6 cellular contexts compared by ENCODE assay signal in genomic region chr7:101154693-101155102, GRCh38. TPM values are rescaled to one million over a fixed set of nuclear protein-coding genes. Genes with fewer than 3 reads are reported as not detected.
A peak's percentile ranks its signal among the peaks of the same experiment; 100 is the strongest.
DNase-seq lines count a peak whose midpoint lies in the region; ATAC-seq and TF ChIP-seq lines count a peak whose summit lies in the region.

No MANE protein-coding gene starts in this region.

- H3K9me3 ChIP-seq in OCI-LY1 (ENCODE audit: low read length) (no peaks in the 10 kb centered on the region), left ventricle myocardium inferior (replicated peaks) (no peaks in the 10 kb centered on the region), upper lobe of left lung (no peaks in the 10 kb centered on the region)

- no peaks in the 10 kb centered on the region for H3K9me2 ChIP-seq in OCI-LY1 (ENCODE audit: low read depth, low read length)

- TF ChIP-seq EP300 in upper lobe of left lung (IDR thresholded peaks at IDR 0.05), result no peak

- peak overlapping the region; percentile 84 for H3K4me2 ChIP-seq in OCI-LY1 (ENCODE audit: low read length)

- no peaks in the 10 kb centered on the region for H4K20me1 ChIP-seq in OCI-LY1 (ENCODE audit: insufficient read depth, low read length)

- peak overlapping the region; percentile 77 for H3K9ac ChIP-seq in OCI-LY1 (ENCODE audit: low read length)

- DNase-seq in left ventricle myocardium inferior, result no peak
- no peak for DNase-seq in upper lobe of left lung
- DNase-seq in inferior parietal cortex (ENCODE audit: extremely low spot score), result no peak
- no peak for DNase-seq in GM19238 (ENCODE audit: insufficient read length, low spot score)

- H3K4me1 ChIP-seq in OCI-LY1 (ENCODE audit: insufficient read depth, low read length, severe bottlenecking) (peaks cover 26% of the 10 kb centered on the region), left ventricle myocardium inferior (peaks cover 18% of the 10 kb centered on the region), upper lobe of left lung (peaks cover 7 to 21% (median 10%) of the 10 kb centered on the region in 4 donors)

- no peaks in the 10 kb centered on the region for H3F3A ChIP-seq in OCI-LY1 (ENCODE audit: insufficient read depth, low read length)

- H3K4me3 ChIP-seq in OCI-LY1 (ENCODE audit: low read depth, low read length, poor library complexity, severe bottlenecking) (peak overlapping the region; percentile 79), left ventricle myocardium inferior (peak overlapping the region; percentile 94), upper lobe of left lung (peak overlapping the region; percentile 78 to 98 (median 90))

- intact Hi-C loops in left ventricle myocardium inferior (cut with micrococcal nuclease), result no loop called here

- TF ChIP-seq POLR2A in upper lobe of left lung (IDR thresholded peaks at IDR 0.05), result no peak

- H3K27me3 ChIP-seq in OCI-LY1 (ENCODE audit: insufficient read depth, low read length) (no peaks in the 10 kb centered on the region), left ventricle myocardium inferior (ENCODE audit: low read depth) (peaks cover 11% of the 10 kb centered on the region), upper lobe of left lung (no peaks in the 10 kb centered on the region)

- H3K27ac ChIP-seq in OCI-LY1 (ENCODE audit: low read depth, low read length, poor library complexity, severe bottlenecking) (peak overlapping the region; percentile 6), left ventricle myocardium inferior (replicated peaks) (peak overlapping the region; percentile 19), upper lobe of left lung (peak overlapping the region in 3 of 4 donors; percentile 18 to 79 (median 65))

- no peak for TF ChIP-seq CTCF in OCI-LY1 (IDR thresholded peaks at IDR 0.05; ENCODE audit: low read length)
- TF ChIP-seq CTCF in left ventricle myocardium inferior (IDR thresholded peaks at IDR 0.05; ENCODE audit: borderline replicate concordance), result no peak
- no peak for TF ChIP-seq CTCF in upper lobe of left lung (IDR thresholded peaks at IDR 0.05)

- 0 out of 2 replicates have a peak, but pooled peaks cover 4% of the 10 kb centered on the region for H3K79me2 ChIP-seq in OCI-LY1 (ENCODE audit: insufficient read depth, low read length)

- ATAC-seq in GM21528 (IDR thresholded peaks at IDR 0.05; ENCODE audit: low FRiP score, unreplicated experiment) (peak; percentile 14), upper lobe of left lung (ENCODE audit: low FRiP score in 2 of 2) (peak; percentile 36 to 50)

- H3K36me3 ChIP-seq in OCI-LY1 (ENCODE audit: insufficient read depth, low read length), result peaks cover 17% of the 10 kb centered on the region; the same call in 1 of the 2 replicates
- H3K36me3 ChIP-seq in left ventricle myocardium inferior, result peaks cover 28% of the 10 kb centered on the region
- peaks cover 0 to 30% (median 13%) of the 10 kb centered on the region in 4 donors for H3K36me3 ChIP-seq in upper lobe of left lung

- H2AFZ ChIP-seq in OCI-LY1 (ENCODE audit: low read length), result no peak overlapping the region

- 0 to 2% methylated on average over 6 to 17 of the region's 34 CpGs for WGBS in upper lobe of left lung, 2 donors

RNA-seq across cellular contexts. Expression of gene AP1S1, which starts 0.4 kb away (rescaled TPM):
- total RNA-seq in left ventricle myocardium inferior (10.7 TPM), upper lobe of left lung (10 to 100 TPM; 17.1 to 41.9 (median 33.8) TPM)

RNA-seq across cellular contexts. Expression of gene VGF, which starts 10.7 kb away (rescaled TPM):
- total RNA-seq in left ventricle myocardium inferior (not detected), upper lobe of left lung (under 1 TPM in 2 of 6 donors, not detected in 4; 0.24 to 0.33 TPM)

RNA-seq across cellular contexts. Expression of gene NAT16, which starts 25.4 kb away (rescaled TPM):
- total RNA-seq in left ventricle myocardium inferior, result not detected
- not detected for total RNA-seq in upper lobe of left lung

RNA-seq across cellular contexts. Expression of gene SERPINE1, which starts 27.8 kb away (rescaled TPM):
- total RNA-seq in left ventricle myocardium inferior (4.3 TPM), upper lobe of left lung (100 to 1,000 TPM in 1 of 6 donors, 10 to 100 TPM in 4, 1 to 10 TPM in 1; 8.4 to 125 (median 24.0) TPM)

RNA-seq across cellular contexts. Expression of gene MOGAT3, which starts 46.1 kb away (rescaled TPM):
- total RNA-seq in left ventricle myocardium inferior (not detected), upper lobe of left lung (not detected)

Comparison
In these comparisons a context has a peak if more than half of its experiments do, and no peak if none do; other contexts are left out.
1. H3K27ac ChIP-seq: peak in every context shown above with its lines; median percentile 65 in upper lobe of left lung; 19 in left ventricle myocardium inferior; 6 in OCI-LY1.